Comparison of ENCODE assay signal across 29 cellular contexts in genomic region chr15:96578393-96578792, GRCh38.
"Had no signal": no experiment of that assay in that cellular context is flagged by ENCODE, and none has a peak within 500 bp of the region (broad histone marks: within the 10 kb centered on the region; RNA-seq: fewer than 3 reads in every experiment).

No MANE protein-coding gene starts in this region.

- H3K4me1 ChIP-seq: ascending aorta, breast epithelium, colonic mucosa, esophagus squamous epithelium, gastroesophageal sphincter, heart right ventricle had no signal

- ATAC-seq: activated naive CD4-positive, alpha-beta T cell treated with anti-CD3 and anti-CD28 coated beads, Interleukin-2, amount 50 U/mL, for 72 hours; activated T-cell treated with anti-CD3 and anti-CD28 coated beads, Interleukin-2, amount 50 U/mL, for 72 hours; gastroesophageal sphincter; heart right ventricle had no signal

- H3K27me3 ChIP-seq: ascending aorta, breast epithelium, cardiac muscle cell, colonic mucosa, esophagus squamous epithelium, gastroesophageal sphincter had no signal

- DNase-seq: activated CD4-positive, alpha-beta memory T cell treated with anti-CD3 and anti-CD28 coated beads, Interleukin-2, amount 10 ng/mL, durations not matched to agents 7 days and 5 days; activated CD4-positive, alpha-beta T cell treated with anti-CD3 and anti-CD28 coated beads for 1 hour; activated CD4-positive, alpha-beta T cell treated with anti-CD3 and anti-CD28 coated beads for 4 hours; activated CD4-positive, alpha-beta T cell treated with anti-CD3 and anti-CD28 coated beads, Interleukin-2, amount 10 ng/mL, durations not matched to agents 7 days and 5 days; activated CD4-positive, alpha-beta T cell treated with anti-CD3 and anti-CD28 coated beads, Interleukin-2, amount 50 U/mL, for 4 hours; activated CD4-positive, CD25-positive, alpha-beta regulatory T cell; activated CD8-positive, alpha-beta memory T cell treated with anti-CD3 and anti-CD28 coated beads, Interleukin-2, amount 50 U/mL, for 48 hours; activated gamma-delta T cell; activated naive CD4-positive, alpha-beta T cell; activated naive CD4-positive, alpha-beta T cell treated with anti-CD3 and anti-CD28 coated beads, Interleukin-2, amount 10 ng/mL, durations not matched to agents 7 days and 5 days; activated naive CD8-positive, alpha-beta T cell treated with anti-CD3 and anti-CD28 coated beads, Interleukin-2, amount 10 ng/mL, durations not matched to agents 7 days and 5 days; activated T-cell treated with anti-CD3 and anti-CD28 coated beads for 4 hours; activated T-cell treated with anti-CD3 and anti-CD28 coated beads, Interleukin-2, amount 50 U/mL, for 24 hours; activated T-cell treated with anti-CD3 and anti-CD28 coated beads, Interleukin-2, amount 50 U/mL, for 72 hours; central memory CD4-positive, alpha-beta T cell; cerebellar nuclear complex; colonic mucosa; effector CD8-positive, alpha-beta T cell; esophagus squamous epithelium; foreskin melanocyte; heart right ventricle; T-helper 2 cell had no signal

- H3K27ac ChIP-seq: ascending aorta, breast epithelium, cardiac muscle cell, colonic mucosa, epithelial cell of prostate, esophagus squamous epithelium, gastroesophageal sphincter, heart right ventricle had no signal

- H3K36me3 Mint-ChIP-seq: activated naive CD4-positive, alpha-beta T cell treated with anti-CD3 and anti-CD28 coated beads, Interleukin-2, amount 10 ng/mL, durations not matched to agents 7 days and 5 days; activated naive CD4-positive, alpha-beta T cell treated with anti-CD3 and anti-CD28 coated beads, Interleukin-2, amount 50 U/mL, for 72 hours; activated naive CD8-positive, alpha-beta T cell treated with anti-CD3 and anti-CD28 coated beads, Interleukin-2, amount 10 ng/mL, durations not matched to agents 7 days and 5 days; brain had no signal

- H3K4me1 Mint-ChIP-seq: activated CD4-positive, alpha-beta memory T cell treated with anti-CD3 and anti-CD28 coated beads, Interleukin-2, amount 10 ng/mL, durations not matched to agents 7 days and 5 days; activated CD4-positive, alpha-beta T cell treated with anti-CD3 and anti-CD28 coated beads, Interleukin-2, amount 10 ng/mL, durations not matched to agents 7 days and 5 days; activated naive CD4-positive, alpha-beta T cell treated with anti-CD3 and anti-CD28 coated beads, Interleukin-2, amount 10 ng/mL, durations not matched to agents 7 days and 5 days; activated naive CD8-positive, alpha-beta T cell treated with anti-CD3 and anti-CD28 coated beads, Interleukin-2, amount 10 ng/mL, durations not matched to agents 7 days and 5 days had no signal

- H3K4me3 Mint-ChIP-seq: activated CD4-positive, alpha-beta memory T cell treated with anti-CD3 and anti-CD28 coated beads, Interleukin-2, amount 10 ng/mL, durations not matched to agents 7 days and 5 days; activated CD4-positive, alpha-beta T cell treated with anti-CD3 and anti-CD28 coated beads, Interleukin-2, amount 10 ng/mL, durations not matched to agents 7 days and 5 days; activated naive CD4-positive, alpha-beta T cell treated with anti-CD3 and anti-CD28 coated beads, Interleukin-2, amount 10 ng/mL, durations not matched to agents 7 days and 5 days; activated naive CD8-positive, alpha-beta T cell treated with anti-CD3 and anti-CD28 coated beads, Interleukin-2, amount 10 ng/mL, durations not matched to agents 7 days and 5 days; activated T-cell treated with anti-CD3 and anti-CD28 coated beads, Interleukin-2, amount 50 U/mL, for 24 hours; activated T-cell treated with anti-CD3 and anti-CD28 coated beads, Interleukin-2, amount 50 U/mL, for 72 hours; brain had no signal

- H3K27me3 Mint-ChIP-seq: activated CD4-positive, alpha-beta memory T cell treated with anti-CD3 and anti-CD28 coated beads, Interleukin-2, amount 10 ng/mL, durations not matched to agents 7 days and 5 days; activated CD4-positive, alpha-beta T cell treated with anti-CD3 and anti-CD28 coated beads, Interleukin-2, amount 10 ng/mL, durations not matched to agents 7 days and 5 days; activated naive CD4-positive, alpha-beta T cell treated with anti-CD3 and anti-CD28 coated beads, Interleukin-2, amount 10 ng/mL, durations not matched to agents 7 days and 5 days; activated naive CD8-positive, alpha-beta T cell treated with anti-CD3 and anti-CD28 coated beads, Interleukin-2, amount 10 ng/mL, durations not matched to agents 7 days and 5 days; activated T-cell treated with anti-CD3 and anti-CD28 coated beads, Interleukin-2, amount 50 U/mL, for 24 hours had no signal

- H3K36me3 ChIP-seq: ascending aorta, breast epithelium, cardiac muscle cell, colonic mucosa, esophagus squamous epithelium, gastroesophageal sphincter, heart right ventricle had no signal

- H3K4me3 ChIP-seq: ascending aorta, breast epithelium, cardiac muscle cell, colonic mucosa, esophagus squamous epithelium, gastroesophageal sphincter, heart right ventricle had no signal

- H3K9me3 Mint-ChIP-seq: activated CD4-positive, alpha-beta T cell treated with anti-CD3 and anti-CD28 coated beads, Interleukin-2, amount 10 ng/mL, durations not matched to agents 7 days and 5 days; activated naive CD4-positive, alpha-beta T cell treated with anti-CD3 and anti-CD28 coated beads, Interleukin-2, amount 10 ng/mL, durations not matched to agents 7 days and 5 days; activated naive CD8-positive, alpha-beta T cell treated with anti-CD3 and anti-CD28 coated beads, Interleukin-2, amount 10 ng/mL, durations not matched to agents 7 days and 5 days; activated T-cell treated with anti-CD3 and anti-CD28 coated beads, Interleukin-2, amount 50 U/mL, for 72 hours had no signal

- H3K27ac Mint-ChIP-seq: activated CD4-positive, alpha-beta memory T cell treated with anti-CD3 and anti-CD28 coated beads, Interleukin-2, amount 10 ng/mL, durations not matched to agents 7 days and 5 days; activated CD4-positive, alpha-beta T cell treated with anti-CD3 and anti-CD28 coated beads, Interleukin-2, amount 10 ng/mL, durations not matched to agents 7 days and 5 days; activated naive CD4-positive, alpha-beta T cell treated with anti-CD3 and anti-CD28 coated beads, Interleukin-2, amount 10 ng/mL, durations not matched to agents 7 days and 5 days; activated naive CD4-positive, alpha-beta T cell treated with anti-CD3 and anti-CD28 coated beads, Interleukin-2, amount 50 U/mL, for 72 hours; activated naive CD8-positive, alpha-beta T cell treated with anti-CD3 and anti-CD28 coated beads, Interleukin-2, amount 10 ng/mL, durations not matched to agents 7 days and 5 days; activated T-cell treated with anti-CD3 and anti-CD28 coated beads, Interleukin-2, amount 50 U/mL, for 24 hours; activated T-cell treated with anti-CD3 and anti-CD28 coated beads, Interleukin-2, amount 50 U/mL, for 72 hours had no signal

- H3K9me3 ChIP-seq: ascending aorta, breast epithelium, colonic mucosa, esophagus squamous epithelium, gastroesophageal sphincter, heart right ventricle had no signal
